In genomic region chr3:36920884-36921567, GRCh38 we compare ENCODE assay signal across 1 cellular context.
TF ChIP-seq lines count a peak whose summit lies in the region.

No MANE protein-coding gene starts in this region.

TF ChIP-seq in K562, 482 proteins besides CTCF, POLR2A, EP300 and RAD21 (continued from another document and continues in another):
- TF ChIP-seq ARID3B (CRISPR knock-in tag; IDR thresholded peaks at IDR 0.05; ENCODE audit: borderline replicate concordance) (no peak), CBX1 (IDR thresholded peaks at IDR 0.05; ENCODE audit: low read depth) (no peak; the same call in 1 of the 2 replicates), BDP1 (IDR thresholded peaks at IDR 0.05; ENCODE audit: insufficient read depth, insufficient read length) (no peak), ZNF696 (CRISPR knock-in tag; conservative IDR thresholded peaks at IDR 0.05) (no peak), ESRRA (IDR thresholded peaks at IDR 0.05; ENCODE audit: borderline replicate concordance, low read depth) (peak; percentile 49; the same call in 1 of the 2 replicates), ZNF280A (IDR thresholded peaks at IDR 0.05; ENCODE audit: low read depth, partially characterized antibody) (peak; percentile 98), MCM3 (IDR thresholded peaks at IDR 0.05) (no peak), PBX2 (CRISPR knock-in tag; IDR thresholded peaks at IDR 0.05; ENCODE audit: low read depth) (no peak), PBX2 (tag; conservative IDR thresholded peaks at IDR 0.05; ENCODE audit: low read depth) (no peak), MITF (IDR thresholded peaks at IDR 0.05) (0 out of 2 replicates have a peak, but pooled peaks have one; percentile 2), SIRT6 (IDR thresholded peaks at IDR 0.05; ENCODE audit: low read depth, low read length) (no peak), HCFC1 (IDR thresholded peaks at IDR 0.05; ENCODE audit: low read depth, low read length) (no peak), ZNF124 (CRISPR knock-in tag; IDR thresholded peaks at IDR 0.05) (no peak), FUS (optimal IDR thresholded peaks at IDR 0.05; ENCODE audit: low read depth, low read length) (no peak), THRB (CRISPR knock-in tag; conservative IDR thresholded peaks at IDR 0.05) (no peak), ZNF77 (CRISPR knock-in tag; IDR thresholded peaks at IDR 0.05) (no peak), TSC22D4 (tag; IDR thresholded peaks at IDR 0.05) (no peak), ZNF316 (IDR thresholded peaks at IDR 0.05) (0 out of 2 replicates have a peak, but pooled peaks have one; percentile 11), HES1 (IDR thresholded peaks at IDR 0.05; ENCODE audit: low read depth) (no peak), ZBTB7A (IDR thresholded peaks at IDR 0.05; ENCODE audit: borderline replicate concordance, control insufficient read depth, low read depth, low read length) (no peak), E2F8 (IDR thresholded peaks at IDR 0.05; ENCODE audit: low read depth, partially characterized antibody) (no peak), BHLHE40 (IDR thresholded peaks at IDR 0.05; ENCODE audit: low read length) (no peak), NR2C1 (IDR thresholded peaks at IDR 0.05) (no peak), NR2C1 (tag; IDR thresholded peaks at IDR 0.05) (peak; percentile 36; the same call in 1 of the 2 replicates), CBX5 (IDR thresholded peaks at IDR 0.05; ENCODE audit: borderline replicate concordance, low read depth) (peak; percentile 88; the same call in 1 of the 2 replicates), ZNF707 (CRISPR knock-in tag; conservative IDR thresholded peaks at IDR 0.05) (no peak), ZNF561 (CRISPR knock-in tag; conservative IDR thresholded peaks at IDR 0.05) (0 out of 2 replicates have a peak, but pooled peaks have one; percentile 72), L3MBTL2 (IDR thresholded peaks at IDR 0.05) (no peak), DPF2 (IDR thresholded peaks at IDR 0.05) (no peak), RBM14 (IDR thresholded peaks at IDR 0.05; ENCODE audit: borderline replicate concordance, insufficient read depth, low read depth, low read length) (no peak), NCOR1 (IDR thresholded peaks at IDR 0.05) (no peak), ARID3A (IDR thresholded peaks at IDR 0.05; ENCODE audit: borderline replicate concordance, low read depth, low read length) (no peak), TRIM24 (IDR thresholded peaks at IDR 0.05) (peak; percentile 57 to 86), HMBOX1 (IDR thresholded peaks at IDR 0.05) (peak; percentile 36; the same call in 1 of the 2 replicates), ZNF134 (CRISPR knock-in tag; conservative IDR thresholded peaks at IDR 0.05) (no peak), ZNF589 (CRISPR knock-in tag; IDR thresholded peaks at IDR 0.05; ENCODE audit: low read depth) (no peak), ATF3 (IDR thresholded peaks at IDR 0.05) (peak; percentile 29; the same call in 1 of the 2 replicates), ATF3 (CRISPR knock-in tag; conservative IDR thresholded peaks at IDR 0.05) (no peak), TCFL5 (CRISPR knock-in tag; conservative IDR thresholded peaks at IDR 0.05) (no peak), RFX5 (IDR thresholded peaks at IDR 0.05; ENCODE audit: low read depth, low read length) (no peak), SIN3B (IDR thresholded peaks at IDR 0.05; ENCODE audit: low read depth) (no peak), ETS1 (conservative IDR thresholded peaks at IDR 0.05; ENCODE audit: control insufficient read depth, low read depth, low read length) (no peak)
